ENCODE assay signal across 8 cellular contexts in the genomic region with DNA sequence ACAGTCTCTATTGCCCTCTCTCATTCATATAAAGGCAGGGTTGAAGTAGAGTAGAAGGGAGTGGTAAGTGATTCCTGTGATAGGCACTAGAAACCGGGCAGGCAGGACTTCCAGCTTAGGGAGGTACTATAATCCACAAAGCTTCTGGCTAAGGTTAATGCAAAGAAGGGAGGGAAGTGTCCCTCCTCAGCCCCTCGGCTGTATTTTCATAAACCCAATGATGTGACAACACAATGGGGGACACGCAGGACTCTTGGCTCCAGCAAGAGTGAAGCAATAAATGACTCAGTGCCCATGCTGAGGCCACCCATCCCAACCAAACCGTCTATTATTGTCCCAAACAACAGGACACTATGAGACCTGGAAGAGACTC.
A peak's percentile ranks its signal among the peaks of the same experiment; 100 is the strongest.
DNase-seq lines count a peak whose midpoint lies in the region; ATAC-seq and TF ChIP-seq lines count a peak whose summit lies in the region.

No MANE protein-coding gene starts in this region.

- peak overlapping the region; percentile 75 to 79 (median 76) for H3K27ac ChIP-seq in esophagus muscularis mucosa (replicated peaks in 1 of 4)
- H3K27ac ChIP-seq in smooth muscle cell (ENCODE audit: low read depth), result peak overlapping the region; percentile 97

- H3K4me2 ChIP-seq in smooth muscle cell, result peak overlapping the region; percentile 78

- ATAC-seq in GM21528 (IDR thresholded peaks at IDR 0.05; ENCODE audit: low FRiP score, unreplicated experiment) (peak; percentile 16), GM21786 (IDR thresholded peaks at IDR 0.05; ENCODE audit: unreplicated experiment) (no peak)

- H3F3A ChIP-seq in smooth muscle cell (ENCODE audit: low read depth), result peaks cover 44% of the 10 kb centered on the region

- peaks cover 86 to 100% (median 91%) of the 10 kb centered on the region in 4 donors for H3K4me1 ChIP-seq in esophagus muscularis mucosa
- H3K4me1 ChIP-seq in smooth muscle cell (ENCODE audit: low read depth), result peaks cover 31% of the 10 kb centered on the region

- H3K9me3 ChIP-seq in esophagus muscularis mucosa (no peaks in the 10 kb centered on the region), smooth muscle cell (replicated peaks; ENCODE audit: low read depth) (no peaks in the 10 kb centered on the region)

- TF ChIP-seq EP300 in esophagus muscularis mucosa (IDR thresholded peaks at IDR 0.05), result no peak

- H3K27me3 ChIP-seq in esophagus muscularis mucosa (no peaks in the 10 kb centered on the region), smooth muscle cell (ENCODE audit: low read depth) (no peaks in the 10 kb centered on the region)

- intact Hi-C loops in esophagus muscularis mucosa (cut with DNase I), result no loop called here

- peaks cover 86% of the 10 kb centered on the region for H3K79me2 ChIP-seq in smooth muscle cell (ENCODE audit: low read depth)

- H3K36me3 ChIP-seq in esophagus muscularis mucosa (no peaks in the 10 kb centered on the region), smooth muscle cell (ENCODE audit: low read depth) (no peaks in the 10 kb centered on the region)

- no peak overlapping the region for H2AFZ ChIP-seq in smooth muscle cell (ENCODE audit: low read depth)

- H4K20me1 ChIP-seq in smooth muscle cell (ENCODE audit: low read depth), result peaks cover 9% of the 10 kb centered on the region

- no peak for TF ChIP-seq CTCF in esophagus muscularis mucosa (IDR thresholded peaks at IDR 0.05)
- no peak for TF ChIP-seq CTCF in smooth muscle cell (IDR thresholded peaks at IDR 0.05; ENCODE audit: borderline replicate concordance, insufficient read depth, poor library complexity, severe bottlenecking)

- H3K4me3 ChIP-seq in esophagus muscularis mucosa, result no peak overlapping the region
- no peak overlapping the region for H3K4me3 ChIP-seq in smooth muscle cell

- TF ChIP-seq POLR2A in esophagus muscularis mucosa (IDR thresholded peaks at IDR 0.05; ENCODE audit: low read depth), result no peak

- peak; percentile 26 for DNase-seq in NOMO-1 treated with dmso at 0.1 percent for 144 hours (lab: John Stamatoyannopoulos, UW; ENCODE audit: unreplicated experiment)
- DNase-seq in esophagus muscularis mucosa (ENCODE audit: extremely low spot score), result no peak
- no peak for DNase-seq in smooth muscle cell (lab: John Stamatoyannopoulos, UW; ENCODE audit: unreplicated experiment)
- no peak for DNase-seq in OCI-M2 (lab: John Stamatoyannopoulos, UW; ENCODE audit: unreplicated experiment)
- no peak for DNase-seq in cerebellar nuclear complex (lab: John Stamatoyannopoulos, UW)
- no peak for DNase-seq in NCI-H510A (lab: John Stamatoyannopoulos, UW)

- peak overlapping the region; percentile 84 for H3K9ac ChIP-seq in smooth muscle cell (ENCODE audit: low read depth)

- WGBS in esophagus muscularis mucosa, result 32% methylated on average over 4 of the region's 4 CpGs
- 22% methylated on average over 4 of the region's 4 CpGs for WGBS in smooth muscle cell (ENCODE audit: low lambda C conversion rate)
